ENCODE assay signal across 20 cellular contexts in the genomic region with DNA sequence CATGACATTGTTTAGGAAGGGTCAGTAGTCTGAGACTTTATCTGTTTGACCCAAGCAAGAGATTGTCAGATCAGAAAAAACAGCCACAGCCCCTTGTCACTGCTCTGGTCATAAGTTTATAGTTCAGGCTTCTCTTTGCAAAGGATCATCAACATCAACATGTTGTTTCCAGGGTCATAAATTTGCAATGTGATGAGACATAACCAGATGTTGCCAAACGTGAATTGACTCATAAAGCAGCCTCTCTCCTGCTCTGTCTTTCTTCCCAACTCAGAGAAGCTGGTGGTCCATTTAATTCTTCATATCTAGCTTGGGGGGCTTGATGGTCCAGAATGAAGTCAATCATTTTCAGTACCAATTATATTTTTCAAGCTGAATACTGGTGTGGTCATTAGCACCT.
"Had no signal": no experiment of that assay in that cellular context is flagged by ENCODE, and none has a peak within 500 bp of the region (broad histone marks: within the 10 kb centered on the region; RNA-seq: fewer than 3 reads in every experiment).

No MANE protein-coding gene starts in this region.

- H3K27me3 ChIP-seq: cardiac muscle cell, gastroesophageal sphincter, upper lobe of right lung had no signal

- DNase-seq: activated B cell treated with CpG ODN at 0.5 μM for 24 hours; activated CD4-positive, alpha-beta memory T cell treated with anti-CD3 and anti-CD28 coated beads for 36 hours; activated CD4-positive, alpha-beta T cell treated with anti-CD3 and anti-CD28 coated beads for 4 hours; activated effector memory CD4-positive, alpha-beta T cell treated with Interleukin-2 at 50 U/mL for 16 hours; activated naive CD4-positive, alpha-beta T cell treated with anti-CD3 and anti-CD28 coated beads for 36 hours; activated naive CD8-positive, alpha-beta T cell treated with anti-CD3 and anti-CD28 coated beads, Interleukin-2, amount 10 ng/mL, durations not matched to agents 7 days and 5 days; activated T-cell treated with anti-CD3 and anti-CD28 coated beads, Interleukin-2, amount 50 U/mL, for 72 hours; amygdala; cortex of kidney; erythroblast; head of caudate nucleus; hypothalamus; islet precursor cell; left cardiac atrium; stimulated activated CD4-positive, alpha-beta T cell treated with anti-CD3 and anti-CD28 coated beads, Interleukin-4, amount 100 ng/mL, for 24 hours; stimulated activated naive CD8-positive, alpha-beta T cell treated with anti-CD3 and anti-CD28 coated beads, Interleukin-15, Interleukin-2, amounts not matched to agents 100 U/mL and 50 U/mL, for 24 hours; T-cell; upper lobe of right lung had no signal

- H3K4me3 ChIP-seq: cardiac muscle cell, gastroesophageal sphincter, upper lobe of right lung had no signal

- H3K36me3 ChIP-seq: cardiac muscle cell, gastroesophageal sphincter, upper lobe of right lung had no signal
